ENCODE assay signal across 14 cellular contexts in genomic region chr1:153609585-153609907, GRCh38. TPM values are rescaled to one million over a fixed set of nuclear protein-coding genes. Genes with fewer than 3 reads are reported as not detected.
DNase-seq lines count a peak whose midpoint lies in the region; ATAC-seq and TF ChIP-seq lines count a peak whose summit lies in the region.
"Had no signal": no experiment of that assay in that cellular context is flagged by ENCODE, and none has a peak within 500 bp of the region (broad histone marks: within the 10 kb centered on the region; RNA-seq: fewer than 3 reads in every experiment).

No MANE protein-coding gene starts in this region.

- DNase-seq in adrenal gland, result no peak
- no peak for DNase-seq in GM13977 (ENCODE audit: low spot score)
- DNase-seq: activated CD4-positive, alpha-beta T cell treated with anti-CD3 and anti-CD28 coated beads, Interleukin-2, amount 10 ng/mL, durations not matched to agents 7 days and 5 days; CD4-positive, alpha-beta memory T cell; NCI-H1930 had no signal

- TF ChIP-seq CTCF in adrenal gland (IDR thresholded peaks at IDR 0.05) (no peak), gastroesophageal sphincter (IDR thresholded peaks at IDR 0.05) (no peak), GM13977 (IDR thresholded peaks at IDR 0.05; ENCODE audit: extremely low read depth, insufficient read depth, missing control alignments) (no peak)

- TF ChIP-seq POLR2A in adrenal gland (IDR thresholded peaks at IDR 0.05) (no peak), gastroesophageal sphincter (IDR thresholded peaks at IDR 0.05) (no peak)

- H3K9ac ChIP-seq in BLaER1, result peak overlapping the region; percentile 18; the same call in 1 of the 2 replicates
- H3K9ac ChIP-seq in rectal smooth muscle tissue (ENCODE audit: low read length), result no peak overlapping the region

- peaks cover 43% of the 10 kb centered on the region for H3K4me1 ChIP-seq in BLaER1
- H3K4me1 ChIP-seq in adrenal gland (replicated peaks in 1 of 2), result peaks cover 0 to 27% of the 10 kb centered on the region in 2 donors
- peaks cover 0 to 60% (median 28%) of the 10 kb centered on the region in 3 donors for H3K4me1 ChIP-seq in gastroesophageal sphincter
- H3K4me1 ChIP-seq in rectal smooth muscle tissue (ENCODE audit: control insufficient read depth, insufficient read depth, low read length), result peaks cover 18% of the 10 kb centered on the region

- no peak for TF ChIP-seq EP300 in gastroesophageal sphincter (IDR thresholded peaks at IDR 0.05)

- no peaks in the 10 kb centered on the region for H3K36me3 ChIP-seq in BLaER1
- peaks cover 0 to 12% of the 10 kb centered on the region in 2 donors for H3K36me3 ChIP-seq in adrenal gland (replicated peaks in 1 of 2)
- H3K36me3 ChIP-seq in gastroesophageal sphincter, result peaks cover 0 to 32% of the 10 kb centered on the region in 2 donors
- peaks cover 4% of the 10 kb centered on the region for H3K36me3 ChIP-seq in rectal smooth muscle tissue (ENCODE audit: control insufficient read depth, insufficient read depth, low read length)

- peak overlapping the region; percentile 57 for H3K4me2 ChIP-seq in BLaER1

- H3K9me3 ChIP-seq in BLaER1 (no peaks in the 10 kb centered on the region), adrenal gland (replicated peaks in 1 of 3) (no peaks in the 10 kb centered on the region), gastroesophageal sphincter (no peaks in the 10 kb centered on the region)

- WGBS in adrenal gland, 4 donors, result 62 to 72% (median 66%) methylated on average over 6 of the region's 6 CpGs
- WGBS in gastroesophageal sphincter (ENCODE audit: low coverage in 1 of 2), 2 donors, result 50 to 88% methylated on average over 3 to 6 of the region's 6 CpGs

- intact Hi-C loops in adrenal gland (cut with DNase I), result no loop called here

- H3K4me3 ChIP-seq in BLaER1 (no peak overlapping the region), adrenal gland (no peak overlapping the region), gastroesophageal sphincter (peak overlapping the region in 1 of 2 donors; percentile 49), rectal smooth muscle tissue (ENCODE audit: low read length) (peak overlapping the region; percentile 57)

- H3K27ac ChIP-seq in BLaER1, result 0 out of 2 replicates have a peak overlapping the region, but pooled peaks have one; percentile 35
- H3K27ac ChIP-seq in adrenal gland, result peak overlapping the region; percentile 20 to 93 (median 39)
- peak overlapping the region; percentile 30 to 90 (median 86) for H3K27ac ChIP-seq in gastroesophageal sphincter
- peak overlapping the region; percentile 61 for H3K27ac ChIP-seq in rectal smooth muscle tissue (ENCODE audit: low read depth, low read length)

- H4K20me1 ChIP-seq in BLaER1, result no peaks in the 10 kb centered on the region

- H3K27me3 ChIP-seq in BLaER1 (no peaks in the 10 kb centered on the region), adrenal gland (no peaks in the 10 kb centered on the region), gastroesophageal sphincter (no peaks in the 10 kb centered on the region), rectal smooth muscle tissue (ENCODE audit: control insufficient read depth, insufficient read depth, low read length) (no peaks in the 10 kb centered on the region)

- in situ Hi-C loops in GM13977 (cut with MboI; ENCODE audit: low pct_unique_long_range_greater_than_20kb, low sequenced_read_pairs, unreplicated experiment), result no loop called here

- ATAC-seq in gastroesophageal sphincter (no peak), HG03378 (IDR thresholded peaks at IDR 0.05; ENCODE audit: unreplicated experiment) (no peak), GM19023 (IDR thresholded peaks at IDR 0.05; ENCODE audit: unreplicated experiment) (no peak), HG03139 (IDR thresholded peaks at IDR 0.05; ENCODE audit: unreplicated experiment) (no peak)
- ATAC-seq: stimulated activated memory B cell treated with anti-CD40 and anti-IgM and Interleukin-4, amounts not matched to agents 10 μg/mL and 1 μg/mL and 100 μg/mL, for 72 hours had no signal

RNA-seq across cellular contexts. Expression of gene S100A16, which starts 3.4 kb away (rescaled TPM):
- 100 to 1,000 TPM in 2 of 8 donors, 10 to 100 TPM in 6; 45.1 to 126 (median 76.2) TPM for total RNA-seq in adrenal gland
- 100 to 1,000 TPM in 1 of 3 donors, 10 to 100 TPM in 2; 61.5 to 128 (median 95.3) TPM for polyA plus RNA-seq in adrenal gland
- total RNA-seq in gastroesophageal sphincter, result 100 to 1,000 TPM in 1 of 4 donors, 10 to 100 TPM in 3; 49.7 to 121 (median 71.5) TPM
- total RNA-seq: activated CD4-positive, alpha-beta T cell treated with anti-CD3 and anti-CD28 coated beads, Interleukin-2, amount 10 ng/mL, durations not matched to agents 7 days and 5 days; CD4-positive, alpha-beta memory T cell had no signal
- polyA plus RNA-seq: CD4-positive, alpha-beta memory T cell had no signal

RNA-seq across cellular contexts. Expression of gene S100A14, which starts 6.6 kb away (rescaled TPM):
- total RNA-seq in adrenal gland, result under 1 TPM in 3 of 8 donors, not detected in 5; 0.32 to 0.90 (median 0.53) TPM
- polyA plus RNA-seq in adrenal gland, result 1 to 10 TPM in 1 of 3 donors, under 1 TPM in 1, not detected in 1; 0.88 to 2.2 TPM
- total RNA-seq in gastroesophageal sphincter, result 10 to 100 TPM in 1 of 4 donors, 1 to 10 TPM in 2, under 1 TPM in 1; 0.85 to 82.1 (median 5.0) TPM
- total RNA-seq: activated CD4-positive, alpha-beta T cell treated with anti-CD3 and anti-CD28 coated beads, Interleukin-2, amount 10 ng/mL, durations not matched to agents 7 days and 5 days; aorta; CD4-positive, alpha-beta memory T cell; RPMI7951 had no signal
- polyA plus RNA-seq: CD4-positive, alpha-beta memory T cell had no signal

RNA-seq across cellular contexts. Expression of gene S100A13, which starts 17.8 kb away (rescaled TPM):
- total RNA-seq in adrenal gland (100 to 1,000 TPM in 6 of 8 donors, 10 to 100 TPM in 2; 57.6 to 289 (median 138) TPM), gastroesophageal sphincter (100 to 1,000 TPM in 1 of 4 donors, 10 to 100 TPM in 3; 56.1 to 133 (median 76.3) TPM)
- polyA plus RNA-seq in adrenal gland, result 100 to 1,000 TPM; 185 to 266 (median 235) TPM

RNA-seq across cellular contexts. Expression of gene S100A1, which starts 18.7 kb away (rescaled TPM):
- total RNA-seq in adrenal gland (1 to 10 TPM in 3 of 8 donors, under 1 TPM in 2, not detected in 3; 0.55 to 3.8 (median 1.8) TPM), gastroesophageal sphincter (1 to 10 TPM; 2.4 to 8.3 (median 2.8) TPM)
- 10 to 100 TPM in 2 of 3 donors, 1 to 10 TPM in 1; 1.1 to 12.3 (median 10.9) TPM for polyA plus RNA-seq in adrenal gland
- total RNA-seq: activated CD4-positive, alpha-beta T cell treated with anti-CD3 and anti-CD28 coated beads, Interleukin-2, amount 10 ng/mL, durations not matched to agents 7 days and 5 days; CD4-positive, alpha-beta memory T cell had no signal
- polyA plus RNA-seq: CD4-positive, alpha-beta memory T cell had no signal

RNA-seq across cellular contexts. Expression of gene CHTOP, which starts 24.3 kb away (rescaled TPM):
- 10 to 100 TPM; 35.5 to 74.9 (median 55.8) TPM for total RNA-seq in adrenal gland
- polyA plus RNA-seq in adrenal gland, result 10 to 100 TPM; 59.1 to 83.3 (median 71.2) TPM
- total RNA-seq in gastroesophageal sphincter, result 10 to 100 TPM; 33.7 to 57.0 (median 42.2) TPM

Comparison
In these comparisons a context has a peak if more than half of its experiments do, and no peak if none do; other contexts are left out.
1. H3K27ac ChIP-seq: peak in every context shown above with its lines; median percentile 86 in gastroesophageal sphincter; 61 in rectal smooth muscle tissue; 39 in adrenal gland; 35 in BLaER1.